Comparison of ENCODE assay signal across 8 cellular contexts in genomic region chr11:22432331-22433065, GRCh38.
A peak's percentile ranks its signal among the peaks of the same experiment; 100 is the strongest.
DNase-seq lines count a peak whose midpoint lies in the region; ATAC-seq, FAIRE-seq and TF ChIP-seq lines count a peak whose summit lies in the region.

No MANE protein-coding gene starts in this region.

- H3K27ac ChIP-seq in ACC112 (ENCODE audit: low read depth, low read length) (no peak overlapping the region), keratinocyte (ENCODE audit: control insufficient read depth, insufficient read depth, low read length) (no peak overlapping the region)

- H3K4me1 ChIP-seq in ACC112 (ENCODE audit: control insufficient read depth, insufficient read depth, low read length, unreplicated experiment): no peaks in the 10 kb centered on the region
- peaks cover 9% of the 10 kb centered on the region for H3K4me1 ChIP-seq in keratinocyte (ENCODE audit: control insufficient read depth, extremely low read depth, insufficient read depth, low read length)

- H3K9me3 Mint-ChIP-seq in stimulated activated naive CD8-positive, alpha-beta T cell treated with anti-CD3 and anti-CD28 coated beads, Interleukin-15, Interleukin-2, amounts not matched to agents 100 ng/mL and 50 ng/mL, for 24 hours: peaks cover 3% of the 10 kb centered on the region

- H3K79me2 ChIP-seq in ACC112 (ENCODE audit: control insufficient read depth, insufficient read depth, low read length, unreplicated experiment): no peaks in the 10 kb centered on the region
- H3K79me2 ChIP-seq in keratinocyte (ENCODE audit: control insufficient read depth, insufficient read depth, low read length): no peaks in the 10 kb centered on the region

- ATAC-seq in HG03103 (IDR thresholded peaks at IDR 0.05; ENCODE audit: low read depth, unreplicated experiment) (peak; percentile 69), HG03039 (IDR thresholded peaks at IDR 0.05; ENCODE audit: unreplicated experiment) (no peak), HG02885 (IDR thresholded peaks at IDR 0.05; ENCODE audit: poor library complexity, unreplicated experiment) (no peak)

- H3K4me3 Mint-ChIP-seq in stimulated activated naive CD8-positive, alpha-beta T cell treated with anti-CD3 and anti-CD28 coated beads, Interleukin-15, Interleukin-2, amounts not matched to agents 100 ng/mL and 50 ng/mL, for 24 hours: peak overlapping the region; percentile 51

- no peak for TF ChIP-seq CTCF in keratinocyte (optimal IDR thresholded peaks at IDR 0.05 in 1 of 3, IDR thresholded peaks at IDR 0.05 in 1 of 3, conservative IDR thresholded peaks at IDR 0.05 in 1 of 3; ENCODE audit: extremely low read depth in 1 of 3, insufficient read depth in 2 of 3, low read length in 3 of 3)

- H3K27me3 ChIP-seq in ACC112 (ENCODE audit: insufficient read depth, low read length) (peaks cover 22% of the 10 kb centered on the region), keratinocyte (ENCODE audit: control insufficient read depth, extremely low read depth, insufficient read depth, low read length) (no peaks in the 10 kb centered on the region)

- peaks cover 41% of the 10 kb centered on the region for H3K27me3 Mint-ChIP-seq in stimulated activated naive CD8-positive, alpha-beta T cell treated with anti-CD3 and anti-CD28 coated beads, Interleukin-15, Interleukin-2, amounts not matched to agents 100 ng/mL and 50 ng/mL, for 24 hours

- H3K36me3 Mint-ChIP-seq in stimulated activated naive CD8-positive, alpha-beta T cell treated with anti-CD3 and anti-CD28 coated beads, Interleukin-15, Interleukin-2, amounts not matched to agents 100 ng/mL and 50 ng/mL, for 24 hours (ENCODE audit: low read depth): no peaks in the 10 kb centered on the region

- peaks cover 14% of the 10 kb centered on the region for H3K4me1 Mint-ChIP-seq in stimulated activated naive CD8-positive, alpha-beta T cell treated with anti-CD3 and anti-CD28 coated beads, Interleukin-15, Interleukin-2, amounts not matched to agents 100 ng/mL and 50 ng/mL, for 24 hours (ENCODE audit: low read depth)

- peak; percentile 6 for DNase-seq in brain pericyte (ENCODE audit: low read depth, low spot score)
- DNase-seq in keratinocyte (ENCODE audit: low read depth, low spot score): no peak
- DNase-seq in NCI-H226: no peak

- H3K9me3 ChIP-seq in keratinocyte (ENCODE audit: control insufficient read depth, low read depth, low read length): no peaks in the 10 kb centered on the region

- no peak overlapping the region for H3K27ac Mint-ChIP-seq in stimulated activated naive CD8-positive, alpha-beta T cell treated with anti-CD3 and anti-CD28 coated beads, Interleukin-15, Interleukin-2, amounts not matched to agents 100 ng/mL and 50 ng/mL, for 24 hours

- FAIRE-seq in keratinocyte (lab: Jason Lieb, UNC): no peak

- no peaks in the 10 kb centered on the region for H3K9me1 ChIP-seq in keratinocyte (ENCODE audit: control insufficient read depth, extremely low read depth, insufficient read depth, low read length)

- H3K36me3 ChIP-seq in ACC112 (ENCODE audit: insufficient read depth, low read length): no peaks in the 10 kb centered on the region
- no peaks in the 10 kb centered on the region for H3K36me3 ChIP-seq in keratinocyte (ENCODE audit: control insufficient read depth in 2 of 2, extremely low read depth in 1 of 2, insufficient read depth in 2 of 2, low read length in 2 of 2)

- H2AFZ ChIP-seq in ACC112 (ENCODE audit: low read length, unreplicated experiment): peak overlapping the region; percentile 58
- H2AFZ ChIP-seq in keratinocyte (ENCODE audit: control insufficient read depth, low read length): peak overlapping the region; percentile 83

- H3K9ac ChIP-seq in keratinocyte (ENCODE audit: control insufficient read depth, extremely low read depth, insufficient read depth, low read length): no peak overlapping the region

- dilution Hi-C loops in keratinocyte (cut with MboI; ENCODE audit: extremely low pct_ligation_motif_present, low sequenced_read_pairs): no loop called here

- peak overlapping the region; percentile 74 for H3K4me3 ChIP-seq in ACC112 (ENCODE audit: low read depth, low read length)
- peak overlapping the region in 2 of 3 experiments; percentile 6 to 16 for H3K4me3 ChIP-seq in keratinocyte (ENCODE audit: control insufficient read depth in 2 of 3, extremely low read depth in 1 of 3, insufficient read depth in 2 of 3, low read depth in 1 of 3, low read length in 3 of 3)

- peak overlapping the region; percentile 81 for H3K4me2 ChIP-seq in keratinocyte (ENCODE audit: control insufficient read depth, extremely low read depth, insufficient read depth, low read depth, low read length)

- no peaks in the 10 kb centered on the region for H4K20me1 ChIP-seq in keratinocyte (ENCODE audit: control insufficient read depth, extremely low read depth, insufficient read depth, low read length)
